Comparison of ENCODE assay signal across 8 cellular contexts in genomic region chr6:21597706-21598273, GRCh38. TPM values are rescaled to one million over a fixed set of nuclear protein-coding genes. Genes with fewer than 3 reads are reported as not detected.
DNase-seq lines count a peak whose midpoint lies in the region; ATAC-seq and TF ChIP-seq lines count a peak whose summit lies in the region.

No MANE protein-coding gene starts in this region.

- peaks cover 3% of the 10 kb centered on the region for H3K36me3 Mint-ChIP-seq in IgD-negative memory B cell
- peaks cover 23% of the 10 kb centered on the region for H3K36me3 Mint-ChIP-seq in chondrocyte (ENCODE audit: low read depth)

- no peak overlapping the region for H3K27ac ChIP-seq in mucosa of rectum (ENCODE audit: low read depth in 2 of 2, low read length in 2 of 2)

- no peaks in the 10 kb centered on the region for H3K27me3 ChIP-seq in mucosa of rectum (ENCODE audit: control insufficient read depth in 2 of 2, insufficient read depth in 2 of 2, low read length in 2 of 2)

- peak overlapping the region in 3 of 4 donors; percentile 12 to 58 (median 45) for H3K4me3 Mint-ChIP-seq in IgD-negative memory B cell
- H3K4me3 Mint-ChIP-seq in chondrocyte (ENCODE audit: unreplicated experiment) = peak overlapping the region; percentile 97

- H3K4me3 ChIP-seq in AG09309 (ENCODE audit: control insufficient read depth, low read depth, low read length) (peak overlapping the region; percentile 96), mucosa of rectum (ENCODE audit: low read length in 2 of 2) (peak overlapping the region; percentile 66 to 96)

- peaks cover 12% of the 10 kb centered on the region for H3K27me3 Mint-ChIP-seq in IgD-negative memory B cell
- H3K27me3 Mint-ChIP-seq in chondrocyte (ENCODE audit: low read depth) = no peaks in the 10 kb centered on the region

- DNase-seq in AG09309 (ENCODE audit: low read depth) (no peak), chondrocyte (ENCODE audit: low spot score) (no peak), DMS153 (lab: John Stamatoyannopoulos, UW) (no peak)

- H3K4me1 Mint-ChIP-seq in IgD-negative memory B cell (peaks cover 9 to 13% (median 12%) of the 10 kb centered on the region in 3 donors), chondrocyte (ENCODE audit: low read depth) (peaks cover 23% of the 10 kb centered on the region)

- H3K36me3 ChIP-seq in mucosa of rectum (ENCODE audit: control insufficient read depth in 2 of 2, insufficient read depth in 2 of 2, low read length in 2 of 2) = no peaks in the 10 kb centered on the region

- H3K27ac Mint-ChIP-seq in IgD-negative memory B cell = peak overlapping the region in 2 of 3 donors; percentile 27 to 31
- H3K27ac Mint-ChIP-seq in chondrocyte (ENCODE audit: unreplicated experiment) = peak overlapping the region; percentile 98

- H3K9ac ChIP-seq in mucosa of rectum (ENCODE audit: low read depth in 1 of 2, low read length in 2 of 2) = peak overlapping the region; percentile 41 to 63

- TF ChIP-seq CTCF in AG09309 (IDR thresholded peaks at IDR 0.05; ENCODE audit: control insufficient read depth, insufficient read depth, low read depth, low read length, missing control alignments) (no peak), chondrocyte (IDR thresholded peaks at IDR 0.05) (no peak)

- H3K9me3 Mint-ChIP-seq in IgD-negative memory B cell (no peaks in the 10 kb centered on the region), chondrocyte (ENCODE audit: low read depth) (no peaks in the 10 kb centered on the region)

- ATAC-seq in GM19035 (IDR thresholded peaks at IDR 0.05; ENCODE audit: unreplicated experiment) (no peak), HG03108 (IDR thresholded peaks at IDR 0.05; ENCODE audit: unreplicated experiment) (no peak)
- no peak for ATAC-seq in activated CD4-positive, CD25-positive, alpha-beta regulatory T cell treated with anti-CD3 and anti-CD28 coated beads, Interleukin-2, amount 50 U/mL, for 24 hours

- peaks cover 10% of the 10 kb centered on the region in 2 donors for H3K4me1 ChIP-seq in mucosa of rectum (ENCODE audit: control insufficient read depth in 2 of 2, insufficient read depth in 2 of 2, low read length in 2 of 2)

- no peaks in the 10 kb centered on the region for H3K9me3 ChIP-seq in mucosa of rectum (ENCODE audit: control insufficient read depth in 2 of 2, low read length in 2 of 2)

RNA-seq across cellular contexts. Expression of gene SOX4, which starts 4.2 kb away (rescaled TPM):
- 1.2 TPM for polyA plus RNA-seq in IgD-negative memory B cell
- total RNA-seq in chondrocyte = 46.4 to 61.7 TPM (median 60.8 TPM) in 3 replicates
